ENCODE assay signal across 8 cellular contexts in genomic region chr12:62631531-62632520, GRCh38.
A peak's percentile ranks its signal among the peaks of the same experiment; 100 is the strongest.
DNase-seq lines count a peak whose midpoint lies in the region; ATAC-seq and TF ChIP-seq lines count a peak whose summit lies in the region.

No MANE protein-coding gene starts in this region.

- no peaks in the 10 kb centered on the region for H3K9me2 ChIP-seq in OCI-LY7 (ENCODE audit: insufficient read depth, low read length)

- H3K27me3 Mint-ChIP-seq in osteocyte (ENCODE audit: unreplicated experiment): peaks cover 6% of the 10 kb centered on the region

- TF ChIP-seq CTCF in OCI-LY7 (conservative IDR thresholded peaks at IDR 0.05; ENCODE audit: low read length): no peak
- TF ChIP-seq CTCF in osteocyte (IDR thresholded peaks at IDR 0.05): peak; percentile 46

- H2AFZ ChIP-seq in OCI-LY7 (ENCODE audit: low read length): no peak overlapping the region

- H3K4me2 ChIP-seq in OCI-LY7 (ENCODE audit: low read length): peak overlapping the region; percentile 29; the same call in 1 of the 2 replicates

- H3K4me3 ChIP-seq in OCI-LY7 (ENCODE audit: low read depth, low read length, poor library complexity, severe bottlenecking): no peak overlapping the region

- no peak overlapping the region for H3K27ac ChIP-seq in OCI-LY7 (ENCODE audit: low read depth, low read length, poor library complexity, severe bottlenecking)

- peaks cover 26% of the 10 kb centered on the region for H3K4me1 Mint-ChIP-seq in osteocyte (ENCODE audit: unreplicated experiment)

- H3K79me2 ChIP-seq in OCI-LY7 (ENCODE audit: insufficient read depth, low read depth, low read length): no peaks in the 10 kb centered on the region

- peak overlapping the region; percentile 75 for H3K4me3 Mint-ChIP-seq in osteocyte (ENCODE audit: unreplicated experiment)

- POLR2A ChIA-PET in OCI-LY7 (lab: Charles Lee): no interaction called here

- H3K36me3 ChIP-seq in OCI-LY7 (ENCODE audit: insufficient read depth, low read length): no peaks in the 10 kb centered on the region

- no peaks in the 10 kb centered on the region for H3K9me3 ChIP-seq in OCI-LY7 (ENCODE audit: low read length)

- peak; percentile 13 for DNase-seq in activated naive CD4-positive, alpha-beta T cell treated with Interleukin-2 at 50 U/mL for 16 hours
- DNase-seq in activated naive CD4-positive, alpha-beta T cell (lab: John Stamatoyannopoulos, UW): no peak
- DNase-seq in OCI-LY7 (ENCODE audit: low spot score) (no peak), astrocyte of the hippocampus (ENCODE audit: low read depth, low spot score) (peak; percentile 94), left ventricle myocardium superior (peak; percentile 81), osteocyte (ENCODE audit: extremely low spot score, unreplicated experiment) (no peak), SIG-M5 treated with dmso at 0.1 percent for 504 hours (lab: John Stamatoyannopoulos, UW; ENCODE audit: unreplicated experiment) (no peak)

- intact Hi-C loops in OCI-LY7 (cut with micrococcal nuclease; ENCODE audit: unreplicated experiment): no loop called here
- intact Hi-C loops in left ventricle myocardium superior (cut with micrococcal nuclease): no loop called here

- H4K20me1 ChIP-seq in OCI-LY7 (ENCODE audit: insufficient read depth, low read length): no peaks in the 10 kb centered on the region

- peaks cover 2% of the 10 kb centered on the region for H3K36me3 Mint-ChIP-seq in osteocyte (ENCODE audit: unreplicated experiment)

- BruUV-seq in OCI-LY7 (replicated peaks; lab: Mats Ljungman, UMichigan): no TSS peak

- CTCF ChIA-PET in OCI-LY7 (lab: Charles Lee; ENCODE audit: unreplicated experiment): no interaction called here

- H3K9me3 Mint-ChIP-seq in osteocyte (ENCODE audit: unreplicated experiment): no peaks in the 10 kb centered on the region

- peak overlapping the region; percentile 51 for H3K27ac Mint-ChIP-seq in osteocyte (ENCODE audit: unreplicated experiment)

- no peaks in the 10 kb centered on the region for H3K4me1 ChIP-seq in OCI-LY7 (ENCODE audit: insufficient read depth, low read length, poor library complexity, severe bottlenecking)

- peak; percentile 59 for ATAC-seq in HG02943 (IDR thresholded peaks at IDR 0.05; ENCODE audit: low read depth, unreplicated experiment)
- peak; percentile 93 for ATAC-seq in left ventricle myocardium superior

Comparison
In these comparisons a context has a peak if more than half of its experiments do, and no peak if none do; other contexts are left out.
1. DNase-seq: peak in activated naive CD4-positive, alpha-beta T cell treated with Interleukin-2 at 50 U/mL for 16 hours (single experiment), astrocyte of the hippocampus (single experiment) and left ventricle myocardium superior (single experiment); none in activated naive CD4-positive, alpha-beta T cell (0 of 4), OCI-LY7 (single experiment), osteocyte (single experiment) and SIG-M5 treated with dmso at 0.1 percent for 504 hours (single experiment).